1 cellular context compared by ENCODE assay signal in genomic region chr2:166090900-166091299, GRCh38.
TF ChIP-seq lines count a peak whose summit lies in the region.

No MANE protein-coding gene starts in this region.

TF ChIP-seq in GM23338, 12 proteins besides CTCF, POLR2A, EP300 and RAD21 (continued from another document):
- TF ChIP-seq JUNB (IDR thresholded peaks at IDR 0.05; ENCODE audit: unreplicated experiment) (no peak), NANOG (IDR thresholded peaks at IDR 0.05; ENCODE audit: borderline replicate concordance) (no peak)
TF ChIP-seq in GM23338: peak in this region for 0.
